28 cellular contexts compared by ENCODE assay signal in genomic region chr7:148037049-148037448, GRCh38.
"Had no signal": no experiment of that assay in that cellular context is flagged by ENCODE, and none has a peak within 500 bp of the region (broad histone marks: within the 10 kb centered on the region; RNA-seq: fewer than 3 reads in every experiment).

No MANE protein-coding gene starts in this region.

- H3K27ac Mint-ChIP-seq: activated CD4-positive, alpha-beta memory T cell treated with anti-CD3 and anti-CD28 coated beads, Interleukin-2, amount 10 ng/mL, durations not matched to agents 7 days and 5 days; activated CD4-positive, alpha-beta T cell treated with anti-CD3 and anti-CD28 coated beads for 36 hours; activated naive CD4-positive, alpha-beta T cell treated with anti-CD3 and anti-CD28 coated beads for 36 hours; activated naive CD8-positive, alpha-beta T cell; activated T-helper 17 cell treated with anti-CD3 and anti-CD28 coated beads, Interleukin-2, amount 50 U/mL, for 72 hours; brain; IgD-negative memory B cell had no signal

- ATAC-seq: activated CD4-positive, alpha-beta T cell treated with anti-CD3 and anti-CD28 coated beads for 36 hours; activated T-helper 17 cell treated with anti-CD3 and anti-CD28 coated beads, Interleukin-2, amount 50 U/mL, for 72 hours; Panc1; Right ventricle myocardium inferior had no signal

- DNase-seq: activated CD4-positive, alpha-beta memory T cell treated with anti-CD3 and anti-CD28 coated beads, Interleukin-2, amount 10 ng/mL, durations not matched to agents 7 days and 5 days; activated CD4-positive, alpha-beta T cell treated with anti-CD3 and anti-CD28 coated beads for 36 hours; activated CD4-positive, alpha-beta T cell treated with anti-CD3 and anti-CD28 coated beads, Interleukin-2, amount 50 U/mL, for 1 hour; activated gamma-delta T cell; activated naive CD4-positive, alpha-beta T cell treated with anti-CD3 and anti-CD28 coated beads for 36 hours; activated T-cell treated with anti-CD3 and anti-CD28 coated beads for 4 hours; activated T-cell treated with anti-CD3 and anti-CD28 coated beads, Interleukin-2, amount 50 U/mL, for 48 hours; amygdala; MM.1S; NCI-H1105; NCI-H1436; NCI-H1694 treated with DMSO at 0.1 percent for 48 hours; NCI-H2029 treated with DMSO at 0.1 percent for 48 hours; NCI-H345; NCI-H510A; NCI-H526 treated with DMSO at 0.1 percent for 48 hours; NCI-H82; RPMI8226; T-helper 1 cell; WERI-Rb-1 had no signal

- H3K27me3 Mint-ChIP-seq: activated CD4-positive, alpha-beta memory T cell treated with anti-CD3 and anti-CD28 coated beads, Interleukin-2, amount 10 ng/mL, durations not matched to agents 7 days and 5 days; brain; central memory CD8-positive, alpha-beta T cell; IgD-negative memory B cell had no signal

- H3K4me2 ChIP-seq: KMS-11 had no signal

- H3K4me3 Mint-ChIP-seq: activated CD4-positive, alpha-beta memory T cell treated with anti-CD3 and anti-CD28 coated beads, Interleukin-2, amount 10 ng/mL, durations not matched to agents 7 days and 5 days; activated CD4-positive, alpha-beta T cell treated with anti-CD3 and anti-CD28 coated beads for 36 hours; activated naive CD4-positive, alpha-beta T cell treated with anti-CD3 and anti-CD28 coated beads for 36 hours; activated naive CD8-positive, alpha-beta T cell; activated T-helper 17 cell treated with anti-CD3 and anti-CD28 coated beads, Interleukin-2, amount 50 U/mL, for 72 hours; brain; central memory CD8-positive, alpha-beta T cell; IgD-negative memory B cell had no signal

- H3K4me1 Mint-ChIP-seq: activated CD4-positive, alpha-beta memory T cell treated with anti-CD3 and anti-CD28 coated beads, Interleukin-2, amount 10 ng/mL, durations not matched to agents 7 days and 5 days; activated CD4-positive, alpha-beta T cell treated with anti-CD3 and anti-CD28 coated beads for 36 hours; activated T-helper 17 cell treated with anti-CD3 and anti-CD28 coated beads, Interleukin-2, amount 50 U/mL, for 72 hours; central memory CD8-positive, alpha-beta T cell; IgD-negative memory B cell had no signal

- H3K36me3 Mint-ChIP-seq: activated naive CD8-positive, alpha-beta T cell; brain had no signal

- H3K27ac ChIP-seq: KMS-11, WERI-Rb-1 had no signal

- H3K36me3 ChIP-seq: WERI-Rb-1 had no signal

- H3K9me3 Mint-ChIP-seq: activated CD4-positive, alpha-beta memory T cell treated with anti-CD3 and anti-CD28 coated beads, Interleukin-2, amount 10 ng/mL, durations not matched to agents 7 days and 5 days; activated naive CD4-positive, alpha-beta T cell treated with anti-CD3 and anti-CD28 coated beads for 36 hours; activated T-helper 17 cell treated with anti-CD3 and anti-CD28 coated beads, Interleukin-2, amount 50 U/mL, for 72 hours had no signal
